Comparison of ENCODE assay signal across 8 cellular contexts in the genomic region with DNA sequence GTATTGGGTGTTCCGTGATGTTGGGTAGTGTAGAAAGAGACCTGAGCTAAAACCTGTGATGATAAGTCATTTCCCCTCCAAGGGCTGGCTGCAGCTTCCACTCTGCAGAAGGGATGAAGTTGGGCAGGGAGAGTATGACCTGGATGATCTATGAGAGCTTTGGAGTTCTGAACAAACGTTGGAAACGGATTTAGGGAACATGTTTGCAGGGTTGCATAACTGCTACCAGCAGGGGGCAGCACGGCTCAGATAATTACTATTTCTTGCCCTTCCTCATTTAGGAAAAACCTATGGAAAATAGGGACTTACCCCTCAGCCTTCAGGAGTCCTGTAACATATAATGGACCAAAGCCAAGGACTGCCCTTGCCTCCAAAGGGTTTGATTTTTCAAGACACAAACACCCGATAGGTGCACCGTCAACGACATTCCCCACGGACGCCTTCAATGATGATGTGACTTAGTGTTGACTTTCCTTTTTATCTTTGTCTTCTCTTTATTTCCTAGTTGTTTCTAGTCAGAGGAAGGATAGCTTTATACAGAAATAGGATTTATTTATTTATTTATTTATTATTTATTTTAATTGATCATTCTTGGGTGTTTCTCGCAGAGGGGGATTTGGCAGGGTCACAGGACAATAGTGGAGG.
DNase-seq lines count a peak whose midpoint lies in the region; ATAC-seq and TF ChIP-seq lines count a peak whose summit lies in the region.

No MANE protein-coding gene starts in this region.

- H2BK120ac ChIP-seq in trophoblast cell (ENCODE audit: insufficient read depth, low read length, poor library complexity), result no peak overlapping the region

- H3K79me2 ChIP-seq in trophoblast cell (ENCODE audit: control insufficient read depth, insufficient read depth, low read length, poor library complexity), result no peaks in the 10 kb centered on the region

- no peak overlapping the region for H3K14ac ChIP-seq in trophoblast cell (ENCODE audit: low read length)

- ATAC-seq in HG03039 (IDR thresholded peaks at IDR 0.05; ENCODE audit: unreplicated experiment) (no peak), HG02884 (IDR thresholded peaks at IDR 0.05; ENCODE audit: unreplicated experiment) (no peak)

- no CpG with 5 or more reads among the region's 10 CpGs for WGBS in trophoblast cell (ENCODE audit: extremely low coverage, insufficient coverage, insufficient read length)

- peak overlapping the region; percentile 43 for H2BK12ac ChIP-seq in trophoblast cell (ENCODE audit: low read length)

- H2AFZ ChIP-seq in trophoblast cell (ENCODE audit: insufficient read depth, low read length, poor library complexity), result no peak overlapping the region

- H3K9ac ChIP-seq in trophoblast cell (ENCODE audit: low read length), result no peak overlapping the region

- H4K12ac ChIP-seq in trophoblast cell (ENCODE audit: low read depth, low read length), result no peak overlapping the region

- no peak overlapping the region for H4K91ac ChIP-seq in trophoblast cell (ENCODE audit: low read depth, low read length)

- no peak overlapping the region for H3K4me3 ChIP-seq in NB4 (ENCODE audit: low read depth, low read length)
- no peak overlapping the region for H3K4me3 ChIP-seq in trophoblast cell (ENCODE audit: low read depth, low read length)

- no peaks in the 10 kb centered on the region for H3K36me3 ChIP-seq in trophoblast cell (ENCODE audit: control insufficient read depth in 1 of 2, insufficient read depth in 2 of 2, low read length in 2 of 2)

- H3K27ac ChIP-seq in trophoblast cell (ENCODE audit: low read depth, low read length), result no peak overlapping the region

- H2BK5ac ChIP-seq in trophoblast cell (ENCODE audit: low read depth, low read length, poor library complexity), result no peak overlapping the region

- no peak overlapping the region for H3K4me2 ChIP-seq in trophoblast cell (ENCODE audit: low read length)

- no peak overlapping the region for H3K18ac ChIP-seq in trophoblast cell (ENCODE audit: low read length)

- H3K79me1 ChIP-seq in trophoblast cell (ENCODE audit: low read length), result no peaks in the 10 kb centered on the region

- H3K4me1 ChIP-seq in trophoblast cell (ENCODE audit: control insufficient read depth in 1 of 2, insufficient read depth in 2 of 2, low read length in 2 of 2), result no peaks in the 10 kb centered on the region

- no peaks in the 10 kb centered on the region for H3K9me3 ChIP-seq in trophoblast cell (ENCODE audit: insufficient read depth, low read depth, low read length)

- no peak for TF ChIP-seq POLR2A in NB4 (IDR thresholded peaks at IDR 0.05; ENCODE audit: extremely low read depth, insufficient read length)

- no peak overlapping the region for H3K23ac ChIP-seq in trophoblast cell (ENCODE audit: low read length)

- H3K4ac ChIP-seq in trophoblast cell (ENCODE audit: low read depth, low read length), result no peak overlapping the region

- TF ChIP-seq CTCF in NB4 (IDR thresholded peaks at IDR 0.05; ENCODE audit: low read depth, low read length), result peak; percentile 88

- no peaks in the 10 kb centered on the region for H3K27me3 ChIP-seq in trophoblast cell (ENCODE audit: insufficient read depth, low read length)

- DNase-seq in NCI-H510A treated with DMSO at 0.1 percent for 48 hours (lab: John Stamatoyannopoulos, UW), result peak; percentile 12
- DNase-seq in NCI-H510A (lab: John Stamatoyannopoulos, UW), result no peak
- DNase-seq in NB4 (ENCODE audit: low read depth), result peak; percentile 44
- DNase-seq in activated CD8-positive, alpha-beta memory T cell treated with anti-CD3 and anti-CD28 coated beads, Interleukin-2, amount 50 U/mL, for 4 hours, result peak; percentile 25
- DNase-seq in foreskin melanocyte, result peak; percentile 49
- peak; percentile 70 to 93 for DNase-seq in trophoblast cell

- H2AK5ac ChIP-seq in trophoblast cell (ENCODE audit: low read length), result no peak overlapping the region

- H4K8ac ChIP-seq in trophoblast cell (ENCODE audit: low read depth, low read length), result no peak overlapping the region
